Comparison of ENCODE assay signal across 8 cellular contexts in the genomic region with DNA sequence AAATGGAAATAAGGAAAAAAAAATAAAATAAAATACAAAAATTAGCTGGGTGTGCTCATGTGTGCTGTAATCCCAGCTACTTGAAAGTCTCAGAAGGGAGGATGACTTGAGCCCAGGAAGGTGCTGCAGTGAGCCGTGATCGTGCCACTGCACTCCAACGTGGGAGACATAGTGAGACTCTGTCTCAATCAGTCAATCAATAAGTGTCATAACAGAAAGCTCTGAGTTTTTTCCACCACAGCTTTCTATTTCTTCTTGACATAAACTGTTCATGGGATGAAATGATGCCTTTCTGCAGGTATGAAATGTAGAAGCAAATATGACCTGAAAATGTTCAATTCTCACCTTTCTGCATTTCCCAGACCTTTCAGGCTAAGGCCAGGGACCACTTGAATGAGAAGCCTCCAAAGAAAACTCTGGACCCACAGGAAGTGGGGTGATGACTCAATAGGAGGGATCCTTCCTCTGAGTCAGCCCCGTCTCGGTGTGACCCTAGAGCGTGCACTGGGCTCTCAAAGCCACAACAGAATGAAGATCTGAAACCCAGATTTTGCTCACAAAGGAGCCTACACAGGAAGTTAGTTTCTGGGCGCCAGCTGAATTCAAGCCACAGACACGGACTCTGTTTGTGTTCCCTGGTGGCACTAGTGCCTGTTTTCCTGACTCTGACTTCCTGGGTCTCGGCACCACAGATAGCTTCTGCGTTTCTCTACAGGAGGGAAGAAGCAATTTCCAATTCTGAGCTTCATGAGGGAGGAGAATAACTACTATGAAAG.
DNase-seq lines count a peak whose midpoint lies in the region; ATAC-seq and TF ChIP-seq lines count a peak whose summit lies in the region.

No MANE protein-coding gene starts in this region.

- H3K4me2 ChIP-seq in mesendoderm (ENCODE audit: low read length), result no peak overlapping the region

- no peak overlapping the region for H3K9ac ChIP-seq in mesendoderm (ENCODE audit: low read length)

- H3K36me3 ChIP-seq in BJ (ENCODE audit: control insufficient read depth, insufficient read depth, low read length) (no peaks in the 10 kb centered on the region), mesendoderm (ENCODE audit: control insufficient read depth, insufficient read depth, low read length) (no peaks in the 10 kb centered on the region)

- ATAC-seq in GM21367 (IDR thresholded peaks at IDR 0.05; ENCODE audit: unreplicated experiment), result peak; percentile 98

- no peak overlapping the region for H4K5ac ChIP-seq in mesendoderm (ENCODE audit: low read length)

- CTCF ChIA-PET in BJ (lab: Yijun Ruan, JAX), result interaction anchor here (0.5 to 0.8 kb wide), 2 partner anchors 62 to 76 kb away, joined by 3 to 4 read pairs; no protein-coding TSS in a partner anchor

- no peak overlapping the region for H3K18ac ChIP-seq in mesendoderm (ENCODE audit: low read length)

- no peak overlapping the region for H4K8ac ChIP-seq in mesendoderm (ENCODE audit: low read depth, low read length)

- H2BK120ac ChIP-seq in mesendoderm (ENCODE audit: low read depth, low read length), result no peak overlapping the region

- H3K27me3 ChIP-seq in BJ (ENCODE audit: control insufficient read depth, insufficient read depth, low read length) (no peaks in the 10 kb centered on the region), mesendoderm (ENCODE audit: insufficient read depth, low read length, poor library complexity) (no peaks in the 10 kb centered on the region)

- H3K27ac ChIP-seq in mesendoderm (ENCODE audit: low read depth, low read length), result no peak overlapping the region

- no peak overlapping the region for H3K23ac ChIP-seq in mesendoderm (ENCODE audit: low read length)

- TF ChIP-seq CTCF in BJ (IDR thresholded peaks at IDR 0.05; ENCODE audit: insufficient read depth, low read depth, low read length) (no peak), cardiac fibroblast (IDR thresholded peaks at IDR 0.05; ENCODE audit: low read depth, low read length) (no peak)

- DNase-seq in BJ (ENCODE audit: low read depth) (peak; percentile 80), HT1080 (ENCODE audit: low read depth) (peak; percentile 100), cardiac fibroblast (ENCODE audit: low read depth in 2 of 2) (peak; percentile 71 to 94), mesendoderm (peak; percentile 28), NCI-H2171 treated with DMSO at 0.1 percent for 48 hours (lab: John Stamatoyannopoulos, UW) (no peak)
- peak; percentile 32 to 51 (median 44) for DNase-seq in activated CD4-positive, CD25-positive, alpha-beta regulatory T cell (lab: John Stamatoyannopoulos, UW)
- peak; percentile 33 to 57 for DNase-seq in stimulated activated CD8-positive, alpha-beta memory T cell treated with anti-CD3 and anti-CD28 coated beads, Interleukin-4, amount 100 ng/mL, for 4 hours (ENCODE audit: low read depth in 2 of 2, low spot score in 1 of 2)

- POLR2A ChIA-PET in BJ (lab: Charles Lee), result interaction anchor here (0.6 kb wide), 1 partner anchor 141 kb away, joined by 7 read pairs; no protein-coding TSS in a partner anchor

- no CpG with 5 or more reads among the region's 10 CpGs for WGBS in mesendoderm (ENCODE audit: extremely low coverage, insufficient coverage, low lambda C conversion rate)

- H2BK15ac ChIP-seq in mesendoderm (replicated peaks; ENCODE audit: low read depth), result no peak overlapping the region

- no peak overlapping the region for H2AK5ac ChIP-seq in mesendoderm (ENCODE audit: low read length)

- no peak overlapping the region for H3K4me3 ChIP-seq in BJ (ENCODE audit: low read depth, low read length)
- H3K4me3 ChIP-seq in cardiac fibroblast (replicated peaks in 1 of 2; ENCODE audit: low read depth in 2 of 2, low read length in 2 of 2), result peak overlapping the region; percentile 4 to 25
- no peak overlapping the region for H3K4me3 ChIP-seq in mesendoderm (ENCODE audit: low read length)

- H2BK5ac ChIP-seq in mesendoderm (ENCODE audit: low read length), result no peak overlapping the region

- H3K4me1 ChIP-seq in mesendoderm (ENCODE audit: control insufficient read depth, low read depth, low read length), result no peaks in the 10 kb centered on the region

- H3K4ac ChIP-seq in mesendoderm (ENCODE audit: low read depth, low read length), result no peak overlapping the region

- no peaks in the 10 kb centered on the region for H3K79me2 ChIP-seq in mesendoderm (ENCODE audit: control insufficient read depth, insufficient read depth, low read length)

- no peaks in the 10 kb centered on the region for H3K79me1 ChIP-seq in mesendoderm (ENCODE audit: low read length)

- H3K56ac ChIP-seq in mesendoderm (ENCODE audit: low read length), result no peak overlapping the region

Comparison
In these comparisons a context has a peak if more than half of its experiments do, and no peak if none do; other contexts are left out.
1. H3K4me3 ChIP-seq: peak in cardiac fibroblast (2 of 2); none in BJ (single experiment) and mesendoderm (single experiment).